1 cellular context compared by ENCODE assay signal in the genomic region with DNA sequence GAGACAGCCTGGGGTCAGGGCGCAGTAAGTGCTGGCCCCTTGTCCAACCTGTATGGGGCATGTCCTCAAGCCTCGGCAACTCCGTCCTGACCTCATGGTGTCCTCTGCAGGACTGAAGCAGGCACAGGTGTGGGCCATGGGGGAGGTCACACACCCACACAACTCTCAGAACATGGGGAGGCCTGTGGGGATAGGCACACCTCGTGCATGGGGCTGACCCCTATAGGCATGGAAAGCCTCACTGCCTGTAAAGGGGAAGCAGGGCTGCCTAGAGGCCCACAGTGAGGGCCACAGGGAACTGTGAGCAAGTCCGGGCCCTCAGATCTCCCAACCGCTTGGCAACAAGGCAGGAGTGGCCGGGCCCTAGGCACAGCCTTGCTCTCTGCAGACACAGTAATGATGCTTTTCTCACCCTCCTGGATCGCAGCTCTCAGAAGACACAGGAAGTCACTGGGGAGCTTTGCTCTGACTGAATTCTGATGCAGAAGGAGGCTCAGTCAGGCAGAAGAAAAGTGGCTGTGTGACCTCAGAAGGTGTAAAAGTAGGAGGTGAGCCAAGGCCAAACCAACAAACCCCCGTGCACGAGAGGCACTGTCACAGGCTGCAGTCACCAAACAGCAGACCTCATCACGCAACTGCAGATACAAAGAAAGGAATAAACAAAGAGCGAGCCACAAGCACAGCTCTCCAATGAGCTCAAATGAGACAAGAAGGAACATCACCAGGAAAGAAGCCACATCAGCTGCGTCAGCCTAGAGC.
TF ChIP-seq lines count a peak whose summit lies in the region.

No MANE protein-coding gene starts in this region.

TF ChIP-seq in GM12878, 131 proteins besides CTCF, POLR2A, EP300 and RAD21 (continues in another document):
- TF ChIP-seq IRF4 (IDR thresholded peaks at IDR 0.05; ENCODE audit: low read depth, low read length) (no peak), WRNIP1 (IDR thresholded peaks at IDR 0.05; ENCODE audit: borderline replicate concordance, low read depth, low read length) (no peak), MTA2 (IDR thresholded peaks at IDR 0.05; ENCODE audit: low read depth) (0 out of 2 replicates have a peak, but pooled peaks have one; percentile 14), MYC (IDR thresholded peaks at IDR 0.05; ENCODE audit: insufficient read depth, insufficient read length, insufficient replicate concordance, low read length, severe bottlenecking) (no peak), SREBF2 (IDR thresholded peaks at IDR 0.05; ENCODE audit: low read length) (no peak), STAT1 (conservative IDR thresholded peaks at IDR 0.05) (no peak), ZNF592 (IDR thresholded peaks at IDR 0.05) (no peak), SREBF1 (IDR thresholded peaks at IDR 0.05; ENCODE audit: low read length) (no peak), NBN (IDR thresholded peaks at IDR 0.05) (0 out of 2 replicates have a peak, but pooled peaks have one; percentile 32), CBX5 (IDR thresholded peaks at IDR 0.05; ENCODE audit: low read depth) (no peak), HCFC1 (IDR thresholded peaks at IDR 0.05; ENCODE audit: low read length) (no peak), MXI1 (IDR thresholded peaks at IDR 0.05; ENCODE audit: low read depth, low read length) (no peak), RBBP5 (conservative IDR thresholded peaks at IDR 0.05) (no peak), NFIC (IDR thresholded peaks at IDR 0.05; ENCODE audit: low read depth, low read length) (no peak), NR2F1 (conservative IDR thresholded peaks at IDR 0.05) (0 out of 2 replicates have a peak, but pooled peaks have one; percentile 25), SKIL (IDR thresholded peaks at IDR 0.05; ENCODE audit: low read depth, poor library complexity, severe bottlenecking) (no peak), RCOR1 (conservative IDR thresholded peaks at IDR 0.05; ENCODE audit: low read depth, low read length) (no peak), TARDBP (IDR thresholded peaks at IDR 0.05; ENCODE audit: borderline replicate concordance) (no peak), SMC3 (IDR thresholded peaks at IDR 0.05; ENCODE audit: borderline replicate concordance, low read length) (no peak), EGR1 (IDR thresholded peaks at IDR 0.05; ENCODE audit: borderline replicate concordance in 1 of 2, low read depth in 2 of 2, low read length in 2 of 2) (0 out of 3 replicates have a peak, but pooled peaks of 1 of the 2 experiments have one; percentile 17), SUPT20H (IDR thresholded peaks at IDR 0.05; ENCODE audit: borderline replicate concordance, control insufficient read depth, low read depth, low read length) (no peak), YY1 (IDR thresholded peaks at IDR 0.05; ENCODE audit: low read depth, low read length) (no peak), RAD51 (IDR thresholded peaks at IDR 0.05) (no peak), POU2F2 (IDR thresholded peaks at IDR 0.05; ENCODE audit: borderline replicate concordance, low read depth, low read length) (no peak), LARP7 (IDR thresholded peaks at IDR 0.05) (no peak), CREB1 (IDR thresholded peaks at IDR 0.05; ENCODE audit: low read depth) (peak; percentile 74), ZBED1 (IDR thresholded peaks at IDR 0.05; ENCODE audit: borderline replicate concordance) (no peak), NR2C2 (IDR thresholded peaks at IDR 0.05; ENCODE audit: borderline replicate concordance, control insufficient read depth, insufficient read length, low read depth) (no peak), ATF7 (IDR thresholded peaks at IDR 0.05; ENCODE audit: low read depth) (no peak), HDGF (IDR thresholded peaks at IDR 0.05) (no peak), SPI1 (IDR thresholded peaks at IDR 0.05; ENCODE audit: borderline replicate concordance, insufficient read depth, low read depth, low read length) (peak; percentile 15; the same call in 1 of the 2 replicates), ETV6 (conservative IDR thresholded peaks at IDR 0.05 in 1 of 2, IDR thresholded peaks at IDR 0.05 in 1 of 2; ENCODE audit: borderline replicate concordance in 1 of 2, low read depth in 1 of 2) (no peak), ZNF622 (IDR thresholded peaks at IDR 0.05) (no peak)
- TF ChIP-seq, protein P1, sequence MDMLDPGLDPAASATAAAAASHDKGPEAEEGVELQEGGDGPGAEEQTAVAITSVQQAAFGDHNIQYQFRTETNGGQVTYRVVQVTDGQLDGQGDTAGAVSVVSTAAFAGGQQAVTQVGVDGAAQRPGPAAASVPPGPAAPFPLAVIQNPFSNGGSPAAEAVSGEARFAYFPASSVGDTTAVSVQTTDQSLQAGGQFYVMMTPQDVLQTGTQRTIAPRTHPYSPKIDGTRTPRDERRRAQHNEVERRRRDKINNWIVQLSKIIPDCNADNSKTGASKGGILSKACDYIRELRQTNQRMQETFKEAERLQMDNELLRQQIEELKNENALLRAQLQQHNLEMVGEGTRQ (IDR thresholded peaks at IDR 0.05; ENCODE audit: borderline replicate concordance, low read depth, low read length) = no peak
- TF ChIP-seq, protein P2, sequence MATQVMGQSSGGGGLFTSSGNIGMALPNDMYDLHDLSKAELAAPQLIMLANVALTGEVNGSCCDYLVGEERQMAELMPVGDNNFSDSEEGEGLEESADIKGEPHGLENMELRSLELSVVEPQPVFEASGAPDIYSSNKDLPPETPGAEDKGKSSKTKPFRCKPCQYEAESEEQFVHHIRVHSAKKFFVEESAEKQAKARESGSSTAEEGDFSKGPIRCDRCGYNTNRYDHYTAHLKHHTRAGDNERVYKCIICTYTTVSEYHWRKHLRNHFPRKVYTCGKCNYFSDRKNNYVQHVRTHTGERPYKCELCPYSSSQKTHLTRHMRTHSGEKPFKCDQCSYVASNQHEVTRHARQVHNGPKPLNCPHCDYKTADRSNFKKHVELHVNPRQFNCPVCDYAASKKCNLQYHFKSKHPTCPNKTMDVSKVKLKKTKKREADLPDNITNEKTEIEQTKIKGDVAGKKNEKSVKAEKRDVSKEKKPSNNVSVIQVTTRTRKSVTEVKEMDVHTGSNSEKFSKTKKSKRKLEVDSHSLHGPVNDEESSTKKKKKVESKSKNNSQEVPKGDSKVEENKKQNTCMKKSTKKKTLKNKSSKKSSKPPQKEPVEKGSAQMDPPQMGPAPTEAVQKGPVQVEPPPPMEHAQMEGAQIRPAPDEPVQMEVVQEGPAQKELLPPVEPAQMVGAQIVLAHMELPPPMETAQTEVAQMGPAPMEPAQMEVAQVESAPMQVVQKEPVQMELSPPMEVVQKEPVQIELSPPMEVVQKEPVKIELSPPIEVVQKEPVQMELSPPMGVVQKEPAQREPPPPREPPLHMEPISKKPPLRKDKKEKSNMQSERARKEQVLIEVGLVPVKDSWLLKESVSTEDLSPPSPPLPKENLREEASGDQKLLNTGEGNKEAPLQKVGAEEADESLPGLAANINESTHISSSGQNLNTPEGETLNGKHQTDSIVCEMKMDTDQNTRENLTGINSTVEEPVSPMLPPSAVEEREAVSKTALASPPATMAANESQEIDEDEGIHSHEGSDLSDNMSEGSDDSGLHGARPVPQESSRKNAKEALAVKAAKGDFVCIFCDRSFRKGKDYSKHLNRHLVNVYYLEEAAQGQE (IDR thresholded peaks at IDR 0.05; ENCODE audit: low read depth, low read length) = no peak
- TF ChIP-seq, protein P3, sequence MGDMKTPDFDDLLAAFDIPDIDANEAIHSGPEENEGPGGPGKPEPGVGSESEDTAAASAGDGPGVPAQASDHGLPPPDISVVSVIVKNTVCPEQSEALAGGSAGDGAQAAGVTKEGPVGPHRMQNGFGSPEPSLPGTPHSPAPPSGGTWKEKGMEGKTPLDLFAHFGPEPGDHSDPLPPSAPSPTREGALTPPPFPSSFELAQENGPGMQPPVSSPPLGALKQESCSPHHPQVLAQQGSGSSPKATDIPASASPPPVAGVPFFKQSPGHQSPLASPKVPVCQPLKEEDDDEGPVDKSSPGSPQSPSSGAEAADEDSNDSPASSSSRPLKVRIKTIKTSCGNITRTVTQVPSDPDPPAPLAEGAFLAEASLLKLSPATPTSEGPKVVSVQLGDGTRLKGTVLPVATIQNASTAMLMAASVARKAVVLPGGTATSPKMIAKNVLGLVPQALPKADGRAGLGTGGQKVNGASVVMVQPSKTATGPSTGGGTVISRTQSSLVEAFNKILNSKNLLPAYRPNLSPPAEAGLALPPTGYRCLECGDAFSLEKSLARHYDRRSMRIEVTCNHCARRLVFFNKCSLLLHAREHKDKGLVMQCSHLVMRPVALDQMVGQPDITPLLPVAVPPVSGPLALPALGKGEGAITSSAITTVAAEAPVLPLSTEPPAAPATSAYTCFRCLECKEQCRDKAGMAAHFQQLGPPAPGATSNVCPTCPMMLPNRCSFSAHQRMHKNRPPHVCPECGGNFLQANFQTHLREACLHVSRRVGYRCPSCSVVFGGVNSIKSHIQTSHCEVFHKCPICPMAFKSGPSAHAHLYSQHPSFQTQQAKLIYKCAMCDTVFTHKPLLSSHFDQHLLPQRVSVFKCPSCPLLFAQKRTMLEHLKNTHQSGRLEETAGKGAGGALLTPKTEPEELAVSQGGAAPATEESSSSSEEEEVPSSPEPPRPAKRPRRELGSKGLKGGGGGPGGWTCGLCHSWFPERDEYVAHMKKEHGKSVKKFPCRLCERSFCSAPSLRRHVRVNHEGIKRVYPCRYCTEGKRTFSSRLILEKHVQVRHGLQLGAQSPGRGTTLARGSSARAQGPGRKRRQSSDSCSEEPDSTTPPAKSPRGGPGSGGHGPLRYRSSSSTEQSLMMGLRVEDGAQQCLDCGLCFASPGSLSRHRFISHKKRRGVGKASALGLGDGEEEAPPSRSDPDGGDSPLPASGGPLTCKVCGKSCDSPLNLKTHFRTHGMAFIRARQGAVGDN (IDR thresholded peaks at IDR 0.05) = no peak
- TF ChIP-seq, protein P4, sequence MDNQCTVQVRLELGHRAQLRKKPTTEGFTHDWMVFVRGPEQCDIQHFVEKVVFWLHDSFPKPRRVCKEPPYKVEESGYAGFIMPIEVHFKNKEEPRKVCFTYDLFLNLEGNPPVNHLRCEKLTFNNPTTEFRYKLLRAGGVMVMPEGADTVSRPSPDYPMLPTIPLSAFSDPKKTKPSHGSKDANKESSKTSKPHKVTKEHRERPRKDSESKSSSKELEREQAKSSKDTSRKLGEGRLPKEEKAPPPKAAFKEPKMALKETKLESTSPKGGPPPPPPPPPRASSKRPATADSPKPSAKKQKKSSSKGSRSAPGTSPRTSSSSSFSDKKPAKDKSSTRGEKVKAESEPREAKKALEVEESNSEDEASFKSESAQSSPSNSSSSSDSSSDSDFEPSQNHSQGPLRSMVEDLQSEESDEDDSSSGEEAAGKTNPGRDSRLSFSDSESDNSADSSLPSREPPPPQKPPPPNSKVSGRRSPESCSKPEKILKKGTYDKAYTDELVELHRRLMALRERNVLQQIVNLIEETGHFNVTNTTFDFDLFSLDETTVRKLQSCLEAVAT (IDR thresholded peaks at IDR 0.05) = peak; percentile 64; the same call in 1 of the 2 replicates
- TF ChIP-seq, protein P5, sequence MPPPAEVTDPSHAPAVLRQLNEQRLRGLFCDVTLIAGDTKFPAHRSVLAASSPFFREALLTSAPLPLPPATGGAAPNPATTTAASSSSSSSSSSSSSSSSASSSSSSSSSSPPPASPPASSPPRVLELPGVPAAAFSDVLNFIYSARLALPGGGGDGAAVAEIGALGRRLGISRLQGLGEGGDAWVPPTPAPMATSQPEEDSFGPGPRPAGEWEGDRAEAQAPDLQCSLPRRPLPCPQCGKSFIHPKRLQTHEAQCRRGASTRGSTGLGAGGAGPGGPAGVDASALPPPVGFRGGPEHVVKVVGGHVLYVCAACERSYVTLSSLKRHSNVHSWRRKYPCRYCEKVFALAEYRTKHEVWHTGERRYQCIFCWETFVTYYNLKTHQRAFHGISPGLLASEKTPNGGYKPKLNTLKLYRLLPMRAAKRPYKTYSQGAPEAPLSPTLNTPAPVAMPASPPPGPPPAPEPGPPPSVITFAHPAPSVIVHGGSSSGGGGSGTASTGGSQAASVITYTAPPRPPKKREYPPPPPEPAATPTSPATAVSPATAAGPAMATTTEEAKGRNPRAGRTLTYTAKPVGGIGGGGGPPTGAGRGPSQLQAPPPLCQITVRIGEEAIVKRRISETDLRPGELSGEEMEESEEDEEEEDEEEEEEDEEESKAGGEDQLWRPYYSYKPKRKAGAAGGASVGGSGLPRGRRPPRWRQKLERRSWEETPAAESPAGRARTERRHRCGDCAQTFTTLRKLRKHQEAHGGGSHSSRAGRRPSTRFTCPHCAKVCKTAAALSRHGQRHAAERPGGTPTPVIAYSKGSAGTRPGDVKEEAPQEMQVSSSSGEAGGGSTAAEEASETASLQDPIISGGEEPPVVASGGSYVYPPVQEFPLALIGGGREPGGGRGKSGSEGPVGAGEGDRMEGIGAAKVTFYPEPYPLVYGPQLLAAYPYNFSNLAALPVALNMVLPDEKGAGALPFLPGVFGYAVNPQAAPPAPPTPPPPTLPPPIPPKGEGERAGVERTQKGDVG (CRISPR knock-in tag; IDR thresholded peaks at IDR 0.05) = no peak
